14 cellular contexts compared by ENCODE assay signal in the genomic region with DNA sequence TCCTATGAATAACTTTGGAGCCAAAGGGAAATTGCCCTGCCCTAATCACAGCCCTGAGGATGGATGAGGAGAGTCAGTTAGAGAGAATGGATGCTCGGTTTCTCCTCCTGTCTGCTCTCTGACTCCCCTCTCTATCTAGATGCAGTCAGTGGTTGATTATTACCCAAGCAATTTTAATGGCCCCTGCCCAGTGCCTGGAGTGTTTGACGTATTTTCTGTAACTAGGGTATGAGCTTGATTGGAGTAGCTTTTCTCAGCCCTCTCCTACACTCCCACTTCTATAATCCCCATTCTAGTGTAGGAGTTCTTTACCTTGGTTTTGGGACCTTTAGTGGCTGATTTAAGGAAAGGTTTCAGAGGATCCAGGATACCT.
"Had no signal": no experiment of that assay in that cellular context is flagged by ENCODE, and none has a peak within 500 bp of the region (broad histone marks: within the 10 kb centered on the region; RNA-seq: fewer than 3 reads in every experiment).

No MANE protein-coding gene starts in this region.

- H3K27ac ChIP-seq: heart right ventricle, pancreas, thyroid gland had no signal

- H3K4me3 ChIP-seq: heart right ventricle, pancreas, skin epidermis, thyroid gland had no signal

- H3K9me3 ChIP-seq: heart right ventricle, pancreas, thyroid gland had no signal

- H3K27me3 ChIP-seq: pancreas, thyroid gland had no signal

- H3K36me3 ChIP-seq: pancreas, thyroid gland had no signal

- FAIRE-seq: colon, frontal cortex, pancreas had no signal

- DNase-seq: activated CD4-positive, alpha-beta T cell treated with anti-CD3 and anti-CD28 coated beads, Interleukin-2, amount 50 U/mL, for 48 hours; activated CD8-positive, alpha-beta memory T cell treated with anti-CD3 and anti-CD28 coated beads, Interleukin-2, amount 10 ng/mL, durations not matched to agents 7 days and 5 days; activated gamma-delta T cell treated with Interleukin-2 at 50 U/mL for 16 hours; activated naive CD8-positive, alpha-beta T cell treated with anti-CD3 and anti-CD28 coated beads, Interleukin-2, amount 10 ng/mL, durations not matched to agents 7 days and 5 days; activated T-cell treated with anti-CD3 and anti-CD28 coated beads, Interleukin-2, amount 50 U/mL, for 4 hours; heart right ventricle; left ventricle myocardium superior; pancreas; retina; thyroid gland had no signal

- H3K4me1 ChIP-seq: pancreas, thyroid gland had no signal

- ATAC-seq: activated CD4-positive, CD25-positive, alpha-beta regulatory T cell treated with anti-CD3 and anti-CD28 coated beads, Interleukin-2, amount 50 U/mL, for 24 hours; activated CD8-positive, alpha-beta memory T cell treated with anti-CD3 and anti-CD28 coated beads, Interleukin-2, amount 10 ng/mL, durations not matched to agents 7 days and 5 days; activated T-cell treated with anti-CD3 and anti-CD28 coated beads, Interleukin-2, amount 50 U/mL, for 4 hours; heart right ventricle; left ventricle myocardium superior; pancreas had no signal
